9 cellular contexts compared by ENCODE assay signal in the genomic region with DNA sequence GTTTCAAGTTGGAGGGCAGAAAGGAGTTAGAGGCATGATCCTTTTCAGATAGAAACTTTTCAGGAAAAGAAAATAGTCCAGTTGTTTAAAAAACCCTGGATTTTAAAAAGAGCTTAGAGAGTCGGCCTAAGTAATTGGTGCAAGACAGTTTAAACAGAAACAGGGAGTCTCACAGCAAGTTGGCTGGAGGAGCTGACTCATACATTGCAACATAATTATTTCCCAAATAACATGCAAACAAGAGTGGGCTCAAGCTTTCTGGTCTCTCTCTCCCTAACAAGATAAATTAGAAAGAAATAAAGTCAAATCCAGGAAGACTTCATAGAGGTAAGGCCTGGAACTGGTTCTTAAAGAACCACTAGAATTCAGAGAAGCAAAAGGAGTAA.
DNase-seq lines count a peak whose midpoint lies in the region; ATAC-seq and TF ChIP-seq lines count a peak whose summit lies in the region.
"Had no signal": no experiment of that assay in that cellular context is flagged by ENCODE, and none has a peak within 500 bp of the region (broad histone marks: within the 10 kb centered on the region; RNA-seq: fewer than 3 reads in every experiment).

No MANE protein-coding gene starts in this region.

- intact Hi-C loops in PC-9 (cut with micrococcal nuclease; ENCODE audit: unreplicated experiment): no loop called here
- intact Hi-C loops in psoas muscle (cut with DNase I): no loop called here

- H3K4me2 ChIP-seq in PC-9: peak overlapping the region; percentile 69

- ATAC-seq in psoas muscle: peak in 1 of 4 donors; percentile 47
- no peak for ATAC-seq in HG03045 (IDR thresholded peaks at IDR 0.05; ENCODE audit: unreplicated experiment)
- no peak for ATAC-seq in HG02610 (IDR thresholded peaks at IDR 0.05; ENCODE audit: unreplicated experiment)
- no peak for ATAC-seq in GM21360 (IDR thresholded peaks at IDR 0.05; ENCODE audit: unreplicated experiment)
- ATAC-seq: GM12878 had no signal

- H3K4me3 ChIP-seq in PC-9: peak overlapping the region; percentile 27; the same call in 1 of the 2 replicates
- no peak overlapping the region for H3K4me3 ChIP-seq in fibroblast of mammary gland (ENCODE audit: control insufficient read depth, low read depth, low read length)
- H3K4me3 ChIP-seq in psoas muscle: no peak overlapping the region
- H3K4me3 ChIP-seq: GM12878 had no signal

- H3K4me1 ChIP-seq in PC-9 (replicated peaks; ENCODE audit: insufficient read depth) (peaks cover 41% of the 10 kb centered on the region), psoas muscle (peaks cover 2% of the 10 kb centered on the region)

- H3F3A ChIP-seq in PC-9 (ENCODE audit: insufficient read depth, low read depth): peaks cover 21% of the 10 kb centered on the region

- H3K27ac ChIP-seq in PC-9 (peak overlapping the region; percentile 80), psoas muscle (peak overlapping the region; percentile 37)

- no TSS peak for BruUV-seq in PC-9 (replicated peaks; lab: Mats Ljungman, UMichigan)

- WGBS in psoas muscle, 3 donors: 66 to 76% (median 74%) methylated on average over 1 of the region's 1 CpG

- DNase-seq in Daoy (ENCODE audit: low read depth): peak; percentile 76
- peak in 1 of 2 experiments; percentile 78 for DNase-seq in PC-9
- DNase-seq in fibroblast of mammary gland (ENCODE audit: low read depth): peak; percentile 93
- DNase-seq in psoas muscle: no peak
- DNase-seq in NCI-H2196 treated with DMSO at 0.1 percent for 48 hours (lab: John Stamatoyannopoulos, UW; ENCODE audit: unreplicated experiment): no peak

- no peaks in the 10 kb centered on the region for H3K79me2 ChIP-seq in PC-9 (ENCODE audit: low read depth)

- no peaks in the 10 kb centered on the region for H3K9me2 ChIP-seq in PC-9 (ENCODE audit: insufficient read depth)

- H3K9me3 ChIP-seq in PC-9 (ENCODE audit: insufficient read depth, low read depth) (no peaks in the 10 kb centered on the region), psoas muscle (no peaks in the 10 kb centered on the region)

- H3K27me3 ChIP-seq in PC-9 (ENCODE audit: insufficient read depth, low read depth) (no peaks in the 10 kb centered on the region), psoas muscle (ENCODE audit: insufficient read depth in 3 of 3, low read length in 2 of 3) (no peaks in the 10 kb centered on the region)

- H2AFZ ChIP-seq in PC-9: peak overlapping the region; percentile 54

- CTCF ChIA-PET in PC-9 (lab: Charles Lee): no interaction called here

- H3K36me3 ChIP-seq in PC-9 (ENCODE audit: low read depth) (no peaks in the 10 kb centered on the region), psoas muscle (ENCODE audit: insufficient read depth in 1 of 2, low read depth in 1 of 2) (no peaks in the 10 kb centered on the region)

- POLR2A ChIA-PET in PC-9 (lab: Charles Lee; ENCODE audit: unreplicated experiment): no interaction called here

- TF ChIP-seq CTCF in PC-9 (conservative IDR thresholded peaks at IDR 0.05): no peak
- TF ChIP-seq CTCF in fibroblast of mammary gland (conservative IDR thresholded peaks at IDR 0.05; ENCODE audit: control insufficient read depth, insufficient read depth, low read depth, low read length): no peak
- no peak for TF ChIP-seq CTCF in psoas muscle (IDR thresholded peaks at IDR 0.05)

- H4K20me1 ChIP-seq in PC-9 (ENCODE audit: insufficient read depth): no peaks in the 10 kb centered on the region

Comparison
In these comparisons a context has a peak if more than half of its experiments do, and no peak if none do; other contexts are left out.
1. DNase-seq: peak in Daoy (single experiment) and fibroblast of mammary gland (single experiment); none in psoas muscle (0 of 2) and NCI-H2196 treated with DMSO at 0.1 percent for 48 hours (single experiment).